ENCODE assay signal across 2 cellular contexts in the genomic region with DNA sequence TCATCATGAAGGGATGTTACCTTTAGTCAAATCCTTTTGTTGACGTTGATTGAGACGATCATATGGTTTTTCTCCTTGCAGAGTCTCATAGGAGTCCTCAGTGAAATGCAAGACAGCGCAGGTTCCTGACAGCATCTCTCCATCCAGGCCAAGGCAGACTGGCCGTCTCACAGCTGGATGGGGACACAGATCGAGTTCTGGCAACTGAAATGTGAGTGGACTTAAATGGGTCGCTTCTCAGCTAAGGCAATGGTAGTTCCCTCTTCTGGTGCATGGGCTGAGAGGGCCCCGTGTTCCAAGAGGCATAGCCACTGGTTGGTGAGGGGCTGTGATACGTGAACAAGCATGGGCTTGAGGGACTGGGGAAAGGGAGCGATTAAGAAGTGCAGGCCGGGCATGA.
TF ChIP-seq lines count a peak whose summit lies in the region.

No MANE protein-coding gene starts in this region.

TF ChIP-seq in GM23338, 12 proteins besides CTCF, POLR2A, EP300 and RAD21 (continued from another document):
- TF ChIP-seq, protein P1, sequence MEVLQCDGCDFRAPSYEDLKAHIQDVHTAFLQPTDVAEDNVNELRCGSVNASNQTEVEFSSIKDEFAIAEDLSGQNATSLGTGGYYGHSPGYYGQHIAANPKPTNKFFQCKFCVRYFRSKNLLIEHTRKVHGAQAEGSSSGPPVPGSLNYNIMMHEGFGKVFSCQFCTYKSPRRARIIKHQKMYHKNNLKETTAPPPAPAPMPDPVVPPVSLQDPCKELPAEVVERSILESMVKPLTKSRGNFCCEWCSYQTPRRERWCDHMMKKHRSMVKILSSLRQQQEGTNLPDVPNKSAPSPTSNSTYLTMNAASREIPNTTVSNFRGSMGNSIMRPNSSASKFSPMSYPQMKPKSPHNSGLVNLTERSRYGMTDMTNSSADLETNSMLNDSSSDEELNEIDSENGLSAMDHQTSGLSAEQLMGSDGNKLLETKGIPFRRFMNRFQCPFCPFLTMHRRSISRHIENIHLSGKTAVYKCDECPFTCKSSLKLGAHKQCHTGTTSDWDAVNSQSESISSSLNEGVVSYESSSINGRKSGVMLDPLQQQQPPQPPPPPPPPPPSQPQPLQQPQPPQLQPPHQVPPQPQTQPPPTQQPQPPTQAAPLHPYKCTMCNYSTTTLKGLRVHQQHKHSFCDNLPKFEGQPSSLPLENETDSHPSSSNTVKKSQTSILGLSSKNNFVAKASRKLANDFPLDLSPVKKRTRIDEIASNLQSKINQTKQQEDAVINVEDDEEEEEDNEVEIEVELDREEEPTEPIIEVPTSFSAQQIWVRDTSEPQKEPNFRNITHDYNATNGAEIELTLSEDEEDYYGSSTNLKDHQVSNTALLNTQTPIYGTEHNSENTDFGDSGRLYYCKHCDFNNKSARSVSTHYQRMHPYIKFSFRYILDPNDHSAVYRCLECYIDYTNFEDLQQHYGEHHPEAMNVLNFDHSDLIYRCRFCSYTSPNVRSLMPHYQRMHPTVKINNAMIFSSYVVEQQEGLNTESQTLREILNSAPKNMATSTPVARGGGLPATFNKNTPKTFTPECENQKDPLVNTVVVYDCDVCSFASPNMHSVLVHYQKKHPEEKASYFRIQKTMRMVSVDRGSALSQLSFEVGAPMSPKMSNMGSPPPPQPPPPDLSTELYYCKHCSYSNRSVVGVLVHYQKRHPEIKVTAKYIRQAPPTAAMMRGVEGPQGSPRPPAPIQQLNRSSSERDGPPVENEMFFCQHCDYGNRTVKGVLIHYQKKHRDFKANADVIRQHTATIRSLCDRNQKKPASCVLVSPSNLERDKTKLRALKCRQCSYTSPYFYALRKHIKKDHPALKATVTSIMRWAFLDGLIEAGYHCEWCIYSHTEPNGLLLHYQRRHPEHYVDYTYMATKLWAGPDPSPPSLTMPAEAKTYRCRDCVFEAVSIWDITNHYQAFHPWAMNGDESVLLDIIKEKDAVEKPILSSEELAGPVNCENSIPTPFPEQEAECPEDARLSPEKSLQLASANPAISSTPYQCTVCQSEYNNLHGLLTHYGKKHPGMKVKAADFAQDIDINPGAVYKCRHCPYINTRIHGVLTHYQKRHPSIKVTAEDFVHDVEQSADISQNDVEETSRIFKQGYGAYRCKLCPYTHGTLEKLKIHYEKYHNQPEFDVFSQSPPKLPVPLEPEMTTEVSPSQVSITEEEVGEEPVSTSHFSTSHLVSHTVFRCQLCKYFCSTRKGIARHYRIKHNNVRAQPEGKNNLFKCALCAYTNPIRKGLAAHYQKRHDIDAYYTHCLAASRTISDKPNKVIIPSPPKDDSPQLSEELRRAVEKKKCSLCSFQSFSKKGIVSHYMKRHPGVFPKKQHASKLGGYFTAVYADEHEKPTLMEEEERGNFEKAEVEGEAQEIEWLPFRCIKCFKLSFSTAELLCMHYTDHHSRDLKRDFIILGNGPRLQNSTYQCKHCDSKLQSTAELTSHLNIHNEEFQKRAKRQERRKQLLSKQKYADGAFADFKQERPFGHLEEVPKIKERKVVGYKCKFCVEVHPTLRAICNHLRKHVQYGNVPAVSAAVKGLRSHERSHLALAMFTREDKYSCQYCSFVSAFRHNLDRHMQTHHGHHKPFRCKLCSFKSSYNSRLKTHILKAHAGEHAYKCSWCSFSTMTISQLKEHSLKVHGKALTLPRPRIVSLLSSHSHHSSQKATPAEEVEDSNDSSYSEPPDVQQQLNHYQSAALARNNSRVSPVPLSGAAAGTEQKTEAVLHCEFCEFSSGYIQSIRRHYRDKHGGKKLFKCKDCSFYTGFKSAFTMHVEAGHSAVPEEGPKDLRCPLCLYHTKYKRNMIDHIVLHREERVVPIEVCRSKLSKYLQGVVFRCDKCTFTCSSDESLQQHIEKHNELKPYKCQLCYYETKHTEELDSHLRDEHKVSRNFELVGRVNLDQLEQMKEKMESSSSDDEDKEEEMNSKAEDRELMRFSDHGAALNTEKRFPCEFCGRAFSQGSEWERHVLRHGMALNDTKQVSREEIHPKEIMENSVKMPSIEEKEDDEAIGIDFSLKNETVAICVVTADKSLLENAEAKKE (CRISPR knock-in tag; IDR thresholded peaks at IDR 0.05): no peak
- TF ChIP-seq EZH2phosphoT487 (IDR thresholded peaks at IDR 0.05; ENCODE audit: unreplicated experiment) (no peak), STAT1 (IDR thresholded peaks at IDR 0.05; ENCODE audit: unreplicated experiment) (no peak), ZNF331 (CRISPR knock-in tag; IDR thresholded peaks at IDR 0.05; ENCODE audit: low read depth) (no peak), EZH2 (IDR thresholded peaks at IDR 0.05; ENCODE audit: low read depth, unreplicated experiment) (no peak)

TF ChIP-seq in WTC11, 78 proteins besides CTCF, POLR2A, EP300 and RAD21 (continued from another document):
- TF ChIP-seq HMGA2 (CRISPR knock-in tag; IDR thresholded peaks at IDR 0.05) (no peak), JUN (CRISPR knock-in tag; IDR thresholded peaks at IDR 0.05) (no peak), ZNF138 (CRISPR knock-in tag; conservative IDR thresholded peaks at IDR 0.05) (no peak), TP53 (CRISPR knock-in tag; IDR thresholded peaks at IDR 0.05) (no peak), EMX1 (CRISPR knock-in tag; IDR thresholded peaks at IDR 0.05) (no peak), GABPB1 (CRISPR knock-in tag; IDR thresholded peaks at IDR 0.05) (no peak), ZNF219 (CRISPR knock-in tag; IDR thresholded peaks at IDR 0.05; ENCODE audit: borderline replicate concordance) (no peak), CREB1 (CRISPR knock-in tag; IDR thresholded peaks at IDR 0.05) (no peak)
- TF ChIP-seq, protein P2, sequence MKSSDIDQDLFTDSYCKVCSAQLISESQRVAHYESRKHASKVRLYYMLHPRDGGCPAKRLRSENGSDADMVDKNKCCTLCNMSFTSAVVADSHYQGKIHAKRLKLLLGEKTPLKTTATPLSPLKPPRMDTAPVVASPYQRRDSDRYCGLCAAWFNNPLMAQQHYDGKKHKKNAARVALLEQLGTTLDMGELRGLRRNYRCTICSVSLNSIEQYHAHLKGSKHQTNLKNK (CRISPR knock-in tag; IDR thresholded peaks at IDR 0.05): no peak
- TF ChIP-seq, protein P3, sequence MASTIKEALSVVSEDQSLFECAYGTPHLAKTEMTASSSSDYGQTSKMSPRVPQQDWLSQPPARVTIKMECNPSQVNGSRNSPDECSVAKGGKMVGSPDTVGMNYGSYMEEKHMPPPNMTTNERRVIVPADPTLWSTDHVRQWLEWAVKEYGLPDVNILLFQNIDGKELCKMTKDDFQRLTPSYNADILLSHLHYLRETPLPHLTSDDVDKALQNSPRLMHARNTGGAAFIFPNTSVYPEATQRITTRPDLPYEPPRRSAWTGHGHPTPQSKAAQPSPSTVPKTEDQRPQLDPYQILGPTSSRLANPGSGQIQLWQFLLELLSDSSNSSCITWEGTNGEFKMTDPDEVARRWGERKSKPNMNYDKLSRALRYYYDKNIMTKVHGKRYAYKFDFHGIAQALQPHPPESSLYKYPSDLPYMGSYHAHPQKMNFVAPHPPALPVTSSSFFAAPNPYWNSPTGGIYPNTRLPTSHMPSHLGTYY (CRISPR knock-in tag; IDR thresholded peaks at IDR 0.05): no peak
- TF ChIP-seq, protein P4, sequence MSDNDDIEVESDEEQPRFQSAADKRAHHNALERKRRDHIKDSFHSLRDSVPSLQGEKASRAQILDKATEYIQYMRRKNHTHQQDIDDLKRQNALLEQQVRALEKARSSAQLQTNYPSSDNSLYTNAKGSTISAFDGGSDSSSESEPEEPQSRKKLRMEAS (CRISPR knock-in tag; IDR thresholded peaks at IDR 0.05): no peak
- TF ChIP-seq, protein P5, sequence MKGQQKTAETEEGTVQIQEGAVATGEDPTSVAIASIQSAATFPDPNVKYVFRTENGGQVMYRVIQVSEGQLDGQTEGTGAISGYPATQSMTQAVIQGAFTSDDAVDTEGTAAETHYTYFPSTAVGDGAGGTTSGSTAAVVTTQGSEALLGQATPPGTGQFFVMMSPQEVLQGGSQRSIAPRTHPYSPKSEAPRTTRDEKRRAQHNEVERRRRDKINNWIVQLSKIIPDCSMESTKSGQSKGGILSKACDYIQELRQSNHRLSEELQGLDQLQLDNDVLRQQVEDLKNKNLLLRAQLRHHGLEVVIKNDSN (CRISPR knock-in tag; IDR thresholded peaks at IDR 0.05): no peak
- TF ChIP-seq, protein P6, sequence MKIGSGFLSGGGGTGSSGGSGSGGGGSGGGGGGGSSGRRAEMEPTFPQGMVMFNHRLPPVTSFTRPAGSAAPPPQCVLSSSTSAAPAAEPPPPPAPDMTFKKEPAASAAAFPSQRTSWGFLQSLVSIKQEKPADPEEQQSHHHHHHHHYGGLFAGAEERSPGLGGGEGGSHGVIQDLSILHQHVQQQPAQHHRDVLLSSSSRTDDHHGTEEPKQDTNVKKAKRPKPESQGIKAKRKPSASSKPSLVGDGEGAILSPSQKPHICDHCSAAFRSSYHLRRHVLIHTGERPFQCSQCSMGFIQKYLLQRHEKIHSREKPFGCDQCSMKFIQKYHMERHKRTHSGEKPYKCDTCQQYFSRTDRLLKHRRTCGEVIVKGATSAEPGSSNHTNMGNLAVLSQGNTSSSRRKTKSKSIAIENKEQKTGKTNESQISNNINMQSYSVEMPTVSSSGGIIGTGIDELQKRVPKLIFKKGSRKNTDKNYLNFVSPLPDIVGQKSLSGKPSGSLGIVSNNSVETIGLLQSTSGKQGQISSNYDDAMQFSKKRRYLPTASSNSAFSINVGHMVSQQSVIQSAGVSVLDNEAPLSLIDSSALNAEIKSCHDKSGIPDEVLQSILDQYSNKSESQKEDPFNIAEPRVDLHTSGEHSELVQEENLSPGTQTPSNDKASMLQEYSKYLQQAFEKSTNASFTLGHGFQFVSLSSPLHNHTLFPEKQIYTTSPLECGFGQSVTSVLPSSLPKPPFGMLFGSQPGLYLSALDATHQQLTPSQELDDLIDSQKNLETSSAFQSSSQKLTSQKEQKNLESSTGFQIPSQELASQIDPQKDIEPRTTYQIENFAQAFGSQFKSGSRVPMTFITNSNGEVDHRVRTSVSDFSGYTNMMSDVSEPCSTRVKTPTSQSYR (CRISPR knock-in tag; IDR thresholded peaks at IDR 0.05): no peak
